ENCODE assay signal across 9 cellular contexts in the genomic region with DNA sequence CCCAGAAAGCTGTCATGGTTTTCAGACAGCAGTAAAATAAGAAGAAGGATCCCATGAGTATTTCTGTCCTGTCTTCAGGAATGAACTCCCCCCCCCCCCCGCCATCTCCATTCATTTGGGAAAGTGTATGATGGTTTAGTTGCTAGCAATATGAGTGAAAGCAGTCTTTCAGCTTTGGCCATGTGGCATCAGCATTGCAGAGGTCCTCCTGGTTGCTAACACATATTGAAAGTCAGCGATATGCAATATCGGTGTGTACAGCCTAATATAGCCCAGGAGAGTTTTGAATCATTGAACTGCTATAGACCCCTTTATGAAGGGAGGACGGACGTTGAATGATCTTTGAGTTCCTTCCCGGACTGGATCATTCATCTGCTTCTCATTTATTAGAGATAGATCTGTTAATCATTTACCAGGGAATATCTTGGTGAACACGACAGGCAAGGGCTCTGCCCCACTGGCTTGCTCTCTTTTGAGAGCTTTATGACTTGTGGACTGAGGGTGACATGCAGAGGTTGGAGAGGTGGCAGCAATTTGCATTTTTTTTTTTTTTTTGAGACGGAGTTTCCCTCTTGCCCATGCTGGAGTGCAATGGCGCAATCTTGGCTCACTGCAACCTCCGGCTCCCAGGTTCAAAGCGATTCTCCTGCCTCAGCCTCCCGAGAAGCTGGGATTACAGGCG. TPM values are rescaled to one million over a fixed set of nuclear protein-coding genes. Genes with fewer than 3 reads are reported as not detected.
DNase-seq lines count a peak whose midpoint lies in the region; ATAC-seq and TF ChIP-seq lines count a peak whose summit lies in the region.
"Had no signal": no experiment of that assay in that cellular context is flagged by ENCODE, and none has a peak within 500 bp of the region (broad histone marks: within the 10 kb centered on the region; RNA-seq: fewer than 3 reads in every experiment).

No MANE protein-coding gene starts in this region.

- peak overlapping the region; percentile 31 for H3K27ac Mint-ChIP-seq in T-helper 2 cell treated with Interferon-gamma antibody and Interleukin-4, amounts not matched to agents 5 μg/mL and 100 μg/mL, for 36 hours
- H3K27ac Mint-ChIP-seq in stimulated activated memory B cell treated with anti-CD40 and anti-IgM and Interleukin-4, amounts not matched to agents 10 μg/mL and 1 μg/mL and 100 μg/mL, for 72 hours: no peak overlapping the region

- TF ChIP-seq POLR2A in testis (IDR thresholded peaks at IDR 0.05): no peak

- H3K9me3 Mint-ChIP-seq in T-helper 2 cell treated with Interferon-gamma antibody and Interleukin-4, amounts not matched to agents 5 μg/mL and 100 μg/mL, for 36 hours: peaks cover 3% of the 10 kb centered on the region
- no peaks in the 10 kb centered on the region for H3K9me3 Mint-ChIP-seq in stimulated activated memory B cell treated with anti-CD40 and anti-IgM and Interleukin-4, amounts not matched to agents 10 μg/mL and 1 μg/mL and 100 μg/mL, for 72 hours

- H3K27ac ChIP-seq in WERI-Rb-1: no peak overlapping the region; the same call in 1 of the 2 replicates
- no peak overlapping the region for H3K27ac ChIP-seq in left lung
- no peak overlapping the region for H3K27ac ChIP-seq in testis

- H3K27me3 ChIP-seq in WERI-Rb-1 (ENCODE audit: insufficient read depth, low read depth, severe bottlenecking): no peaks in the 10 kb centered on the region
- H3K27me3 ChIP-seq in left lung: no peaks in the 10 kb centered on the region
- no peaks in the 10 kb centered on the region for H3K27me3 ChIP-seq in testis

- H3K4me1 Mint-ChIP-seq in T-helper 2 cell treated with Interferon-gamma antibody and Interleukin-4, amounts not matched to agents 5 μg/mL and 100 μg/mL, for 36 hours (ENCODE audit: low read depth): peaks cover 26% of the 10 kb centered on the region
- peaks cover 44% of the 10 kb centered on the region for H3K4me1 Mint-ChIP-seq in stimulated activated memory B cell treated with anti-CD40 and anti-IgM and Interleukin-4, amounts not matched to agents 10 μg/mL and 1 μg/mL and 100 μg/mL, for 72 hours

- H3K36me3 Mint-ChIP-seq in T-helper 2 cell treated with Interferon-gamma antibody and Interleukin-4, amounts not matched to agents 5 μg/mL and 100 μg/mL, for 36 hours (ENCODE audit: low read depth): peaks cover 30% of the 10 kb centered on the region
- peaks cover 13% of the 10 kb centered on the region for H3K36me3 Mint-ChIP-seq in stimulated activated memory B cell treated with anti-CD40 and anti-IgM and Interleukin-4, amounts not matched to agents 10 μg/mL and 1 μg/mL and 100 μg/mL, for 72 hours

- H3K4me3 Mint-ChIP-seq in T-helper 2 cell treated with Interferon-gamma antibody and Interleukin-4, amounts not matched to agents 5 μg/mL and 100 μg/mL, for 36 hours: peak overlapping the region; percentile 100
- peak overlapping the region; percentile 64 for H3K4me3 Mint-ChIP-seq in stimulated activated memory B cell treated with anti-CD40 and anti-IgM and Interleukin-4, amounts not matched to agents 10 μg/mL and 1 μg/mL and 100 μg/mL, for 72 hours

- ATAC-seq in stimulated activated memory B cell treated with anti-CD40 and anti-IgM and Interleukin-4, amounts not matched to agents 10 μg/mL and 1 μg/mL and 100 μg/mL, for 72 hours: no peak
- no peak for ATAC-seq in left lung

- 61 to 76% methylated on average over 13 of the region's 13 CpGs for WGBS in testis, 2 donors

- H3K9me3 ChIP-seq in WERI-Rb-1 (ENCODE audit: severe bottlenecking) (peaks cover 3% of the 10 kb centered on the region), iPS-18c (ENCODE audit: control insufficient read depth, insufficient read depth, low read length) (peaks cover 5% of the 10 kb centered on the region), left lung (no peaks in the 10 kb centered on the region), testis (no peaks in the 10 kb centered on the region)

- H3K4me1 ChIP-seq in left lung: peaks cover 13 to 50% of the 10 kb centered on the region in 2 donors
- H3K4me1 ChIP-seq in testis: peaks cover 21% of the 10 kb centered on the region

- intact Hi-C loops in left lung (cut with DNase I) (no loop called here), testis (cut with DNase I; ENCODE audit: low total_unique reads) (no loop called here)

- DNase-seq in T-helper 2 cell treated with Interferon-gamma antibody and Interleukin-4, amounts not matched to agents 5 μg/mL and 100 μg/mL, for 36 hours (ENCODE audit: low spot score): no peak
- DNase-seq in T-helper 2 cell: no peak
- no peak for DNase-seq in WERI-Rb-1
- no peak for DNase-seq in left lung
- DNase-seq in testis: no peak
- no peak for DNase-seq in cerebellar cortex (ENCODE audit: low spot score)
- DNase-seq: AML-193 had no signal

- TF ChIP-seq CTCF in WERI-Rb-1 (IDR thresholded peaks at IDR 0.05; ENCODE audit: low read depth, low read length): no peak
- no peak for TF ChIP-seq CTCF in left lung (IDR thresholded peaks at IDR 0.05)
- TF ChIP-seq CTCF in testis (IDR thresholded peaks at IDR 0.05): no peak

- H3K27me3 Mint-ChIP-seq in T-helper 2 cell treated with Interferon-gamma antibody and Interleukin-4, amounts not matched to agents 5 μg/mL and 100 μg/mL, for 36 hours (ENCODE audit: low read depth): no peaks in the 10 kb centered on the region
- H3K27me3 Mint-ChIP-seq in stimulated activated memory B cell treated with anti-CD40 and anti-IgM and Interleukin-4, amounts not matched to agents 10 μg/mL and 1 μg/mL and 100 μg/mL, for 72 hours: no peaks in the 10 kb centered on the region

- no peaks in the 10 kb centered on the region; the same call in 1 of the 2 replicates for H3K36me3 ChIP-seq in WERI-Rb-1
- peaks cover 0 to 31% of the 10 kb centered on the region in 2 donors for H3K36me3 ChIP-seq in left lung
- no peaks in the 10 kb centered on the region for H3K36me3 ChIP-seq in testis (ENCODE audit: low read depth, missing control alignments)

- peak overlapping the region; percentile 70 for H3K4me3 ChIP-seq in WERI-Rb-1 (ENCODE audit: low read depth, low read length)
- peak overlapping the region; percentile 98 for H3K4me3 ChIP-seq in iPS-18c (ENCODE audit: insufficient read depth, low read depth, low read length)
- H3K4me3 ChIP-seq in left lung: peak overlapping the region in 1 of 2 donors; percentile 88
- peak overlapping the region in 1 of 2 donors; percentile 82 for H3K4me3 ChIP-seq in testis

RNA-seq across cellular contexts. Expression of gene DEF8, which starts 25.2 kb away (rescaled TPM):
- total RNA-seq in left lung (10 to 100 TPM; 57.1 to 70.4 TPM), testis (10 to 100 TPM; 38.1 to 46.4 TPM)
- polyA plus RNA-seq in testis (ENCODE audit: insufficient read depth, low read depth, low replicate concordance): 26.8 TPM

RNA-seq across cellular contexts. Expression of gene DBNDD1, which starts 45.5 kb away (rescaled TPM):
- total RNA-seq in left lung (10 to 100 TPM in 1 of 2 donors, 1 to 10 TPM in 1; 8.1 to 20.6 TPM), testis (1 to 10 TPM; 4.7 to 5.1 TPM)
- 2.3 TPM for polyA plus RNA-seq in testis (ENCODE audit: insufficient read depth, low read depth, low replicate concordance)

RNA-seq across cellular contexts. Expression of gene TUBB3, which starts 50.7 kb away (rescaled TPM):
- total RNA-seq in left lung (10 to 100 TPM; 17.4 to 54.2 TPM), testis (10 to 100 TPM; 38.8 to 61.7 TPM)
- 56.5 TPM for polyA plus RNA-seq in testis (ENCODE audit: insufficient read depth, low read depth, low replicate concordance)

RNA-seq across cellular contexts. Expression of gene MC1R, which starts 55.1 kb away (rescaled TPM):
- total RNA-seq in left lung (1 to 10 TPM; 3.5 to 3.9 TPM), testis (10 to 100 TPM; 40.0 to 53.7 TPM)
- 30.1 TPM for polyA plus RNA-seq in testis (ENCODE audit: insufficient read depth, low read depth, low replicate concordance)
